Comparison of ENCODE assay signal across 2 cellular contexts in the genomic region with DNA sequence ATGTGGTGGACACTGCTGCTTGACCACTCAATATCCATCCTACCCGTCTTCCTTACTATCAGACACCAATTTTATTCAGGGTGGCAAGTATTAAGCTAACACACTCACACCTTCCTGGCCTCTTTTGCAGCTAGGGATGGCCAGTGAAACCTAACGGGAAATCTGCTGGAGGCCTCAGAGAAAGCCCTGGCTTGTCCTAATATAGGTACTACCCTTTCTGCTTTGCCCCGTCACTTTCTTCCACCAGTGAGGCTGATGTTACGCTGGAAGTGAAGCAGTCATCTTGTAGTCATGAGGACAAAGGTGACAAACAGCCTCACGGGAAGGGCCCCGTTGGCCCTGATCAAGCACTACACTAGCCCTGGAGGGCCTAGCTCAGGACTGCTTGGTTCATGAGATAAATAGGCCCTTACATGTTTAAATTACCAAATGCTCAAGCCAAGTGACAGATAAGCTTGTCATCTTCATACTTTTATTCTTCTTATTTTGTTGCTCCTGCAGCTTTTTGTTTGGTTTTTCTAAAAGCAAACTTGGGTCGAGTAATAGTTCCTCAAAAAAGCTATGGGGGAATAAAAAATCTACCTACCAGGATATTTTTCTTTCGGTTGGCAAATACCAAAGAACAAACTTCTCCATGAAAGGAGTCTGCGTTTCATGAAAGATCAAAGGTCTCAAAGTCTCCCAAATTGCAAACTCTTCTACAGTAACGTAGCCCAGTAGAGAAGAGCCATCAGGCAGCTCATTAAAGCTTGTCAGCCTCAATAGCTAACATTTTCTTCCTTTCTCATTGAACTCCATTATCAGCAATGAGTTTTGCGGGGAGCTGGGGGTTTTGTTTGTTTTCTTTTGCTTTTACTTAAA.
TF ChIP-seq lines count a peak whose summit lies in the region.

No MANE protein-coding gene starts in this region.

TF ChIP-seq in IMR-90, 13 proteins besides CTCF, POLR2A, EP300 and RAD21:
- TF ChIP-seq RCOR1 (IDR thresholded peaks at IDR 0.05; ENCODE audit: insufficient replicate concordance, low read length) (no peak), RFX5 (IDR thresholded peaks at IDR 0.05; ENCODE audit: low read depth, low read length) (no peak)
- TF ChIP-seq, protein P1, sequence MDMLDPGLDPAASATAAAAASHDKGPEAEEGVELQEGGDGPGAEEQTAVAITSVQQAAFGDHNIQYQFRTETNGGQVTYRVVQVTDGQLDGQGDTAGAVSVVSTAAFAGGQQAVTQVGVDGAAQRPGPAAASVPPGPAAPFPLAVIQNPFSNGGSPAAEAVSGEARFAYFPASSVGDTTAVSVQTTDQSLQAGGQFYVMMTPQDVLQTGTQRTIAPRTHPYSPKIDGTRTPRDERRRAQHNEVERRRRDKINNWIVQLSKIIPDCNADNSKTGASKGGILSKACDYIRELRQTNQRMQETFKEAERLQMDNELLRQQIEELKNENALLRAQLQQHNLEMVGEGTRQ (IDR thresholded peaks at IDR 0.05; ENCODE audit: low read depth, low read length), result no peak

TF ChIP-seq in GM12878, 131 proteins besides CTCF, POLR2A, EP300 and RAD21:
- TF ChIP-seq CHD1 (IDR thresholded peaks at IDR 0.05; ENCODE audit: low read depth, low read length), result no peak
- TF ChIP-seq KDM1A (IDR thresholded peaks at IDR 0.05; ENCODE audit: borderline replicate concordance), result no peak
- TF ChIP-seq GABPA (IDR thresholded peaks at IDR 0.05; ENCODE audit: low read depth), result no peak
- TF ChIP-seq YY1 (IDR thresholded peaks at IDR 0.05; ENCODE audit: low read depth, low read length), result no peak
- TF ChIP-seq NR2C2 (IDR thresholded peaks at IDR 0.05; ENCODE audit: borderline replicate concordance, control insufficient read depth, insufficient read length, low read depth), result no peak
- no peak for TF ChIP-seq BCL11A (IDR thresholded peaks at IDR 0.05; ENCODE audit: low read depth, low read length)
- TF ChIP-seq KLF5 (IDR thresholded peaks at IDR 0.05; ENCODE audit: partially characterized antibody), result no peak
- TF ChIP-seq DPF2 (IDR thresholded peaks at IDR 0.05), result no peak
- no peak for TF ChIP-seq SMC3 (IDR thresholded peaks at IDR 0.05; ENCODE audit: borderline replicate concordance, low read length)
